ENCODE assay signal across 8 cellular contexts in the genomic region with DNA sequence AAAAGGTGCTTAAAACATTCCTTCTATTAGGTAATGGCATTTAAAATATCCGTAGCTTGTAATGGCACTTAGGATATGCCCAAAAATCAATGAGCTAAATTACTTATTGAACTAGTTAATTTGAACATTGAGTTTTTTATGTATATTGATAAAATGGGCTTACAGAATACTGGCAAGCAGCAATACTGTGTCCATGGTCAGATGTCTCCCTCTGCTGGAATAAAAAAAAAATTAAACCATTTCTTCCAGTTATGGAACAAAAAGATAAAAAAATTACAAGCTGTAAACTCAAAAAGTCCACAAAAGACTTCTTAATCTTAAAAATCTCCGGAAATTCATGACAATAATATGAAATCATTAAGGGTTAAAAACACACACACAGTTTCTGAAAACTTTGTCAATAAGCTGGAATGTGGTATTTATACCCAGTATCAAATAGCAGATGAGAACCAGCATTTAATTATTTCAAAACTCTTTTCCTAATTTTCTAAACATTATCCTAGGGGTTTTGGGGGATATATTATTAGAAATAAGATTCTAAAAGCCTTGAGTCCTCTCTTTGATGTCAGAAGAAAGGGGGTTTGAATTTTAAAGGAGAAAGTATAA. TPM values are rescaled to one million over a fixed set of nuclear protein-coding genes. Genes with fewer than 3 reads are reported as not detected.
A peak's percentile ranks its signal among the peaks of the same experiment; 100 is the strongest.
DNase-seq lines count a peak whose midpoint lies in the region; ATAC-seq and TF ChIP-seq lines count a peak whose summit lies in the region.

No MANE protein-coding gene starts in this region.

- intact Hi-C loops in IMR-90 (cut with micrococcal nuclease) (loop anchor here (2.0 to 5.0 kb wide), 3 partner anchors 210 to 398 kb away; no protein-coding TSS in a partner anchor), lower lobe of right lung (cut with DNase I) (no loop called here), ascending aorta (cut with DNase I) (no loop called here)

- POLR2A ChIA-PET in IMR-90 (lab: Charles Lee; ENCODE audit: unreplicated experiment) = no interaction called here

- no peaks in the 10 kb centered on the region for H3K9me3 ChIP-seq in IMR-90 (ENCODE audit: control insufficient read depth, insufficient read depth, low read length)
- H3K9me3 ChIP-seq in lower lobe of right lung = no peaks in the 10 kb centered on the region
- H3K9me3 ChIP-seq in ascending aorta = no peaks in the 10 kb centered on the region

- no peak for ATAC-seq in IMR-90 (ENCODE audit: low read depth)
- no peak for ATAC-seq in lower lobe of right lung
- ATAC-seq in stimulated activated effector memory CD8-positive, alpha-beta T cell treated with anti-CD3 and anti-CD28 coated beads, Interleukin-12 subunit alpha, Interleukin-12 subunit beta, amount 100 ng/mL, for 72 hours = no peak

- H3K27ac ChIP-seq in IMR-90 (ENCODE audit: insufficient read depth, low read length) (no peak overlapping the region), VCaP (no peak overlapping the region), lower lobe of right lung (no peak overlapping the region), ascending aorta (no peak overlapping the region), substantia nigra (ENCODE audit: low read depth, low read length, poor library complexity, severe bottlenecking) (no peak overlapping the region)

- H2BK120ac ChIP-seq in IMR-90 (ENCODE audit: low read depth, low read length) = no peak overlapping the region

- H2BK15ac ChIP-seq in IMR-90 (ENCODE audit: low read depth, low read length) = no peak overlapping the region

- H4K8ac ChIP-seq in IMR-90 (ENCODE audit: low read depth in 2 of 2, low read length in 2 of 2) = no peak overlapping the region

- dilution Hi-C loops in IMR-90 (cut with HindIII; ENCODE audit: low sequenced_read_pairs, unreplicated experiment) = no loop called here

- peak; percentile 70 for TF ChIP-seq RAD21 in IMR-90 (IDR thresholded peaks at IDR 0.05; ENCODE audit: low read length)

- H3K79me1 ChIP-seq in IMR-90 (ENCODE audit: low read depth in 1 of 2, low read length in 2 of 2) = no peaks in the 10 kb centered on the region

- H3K36me3 Mint-ChIP-seq in stimulated activated effector memory CD8-positive, alpha-beta T cell treated with anti-CD3 and anti-CD28 coated beads, Interleukin-12 subunit alpha, Interleukin-12 subunit beta, amount 100 ng/mL, for 72 hours = no peaks in the 10 kb centered on the region

- TF ChIP-seq CTCF in IMR-90 (conservative IDR thresholded peaks at IDR 0.05; ENCODE audit: low read depth, low read length) = peak; percentile 62
- peak; percentile 75 for TF ChIP-seq CTCF in VCaP (conservative IDR thresholded peaks at IDR 0.05)
- TF ChIP-seq CTCF in lower lobe of right lung (IDR thresholded peaks at IDR 0.05) = peak; percentile 20
- TF ChIP-seq CTCF in ascending aorta (IDR thresholded peaks at IDR 0.05) = peak in 1 of 3 experiments; percentile 31

- no peak overlapping the region for H3K56ac ChIP-seq in IMR-90 (ENCODE audit: extremely low read depth, insufficient read depth, low read length)

- H3K23ac ChIP-seq in IMR-90 (ENCODE audit: low read depth, low read length) = no peak overlapping the region

- no CpG with 5 or more reads among the region's 2 CpGs for WGBS in IMR-90 (ENCODE audit: extremely low coverage in 2 of 2, insufficient read length in 1 of 2), 2 experiments

- no peak overlapping the region for H3K4me2 ChIP-seq in IMR-90 (ENCODE audit: low read depth, low read length)

- H3K4me1 Mint-ChIP-seq in stimulated activated effector memory CD8-positive, alpha-beta T cell treated with anti-CD3 and anti-CD28 coated beads, Interleukin-12 subunit alpha, Interleukin-12 subunit beta, amount 100 ng/mL, for 72 hours = no peaks in the 10 kb centered on the region

- H4K91ac ChIP-seq in IMR-90 (ENCODE audit: insufficient read depth, low read depth, low read length) = no peak overlapping the region

- H4K5ac ChIP-seq in IMR-90 (ENCODE audit: low read depth, low read length) = no peak overlapping the region

- no peak overlapping the region for H3K4me3 Mint-ChIP-seq in stimulated activated effector memory CD8-positive, alpha-beta T cell treated with anti-CD3 and anti-CD28 coated beads, Interleukin-12 subunit alpha, Interleukin-12 subunit beta, amount 100 ng/mL, for 72 hours

- in situ Hi-C loops in IMR-90 (cut with MboI; ENCODE audit: low sequenced_read_pairs) = loop anchor here (25.0 kb wide), 1 partner anchor 1213 kb away; no protein-coding TSS in a partner anchor

- BruUV-seq in IMR-90 (replicated peaks; lab: Mats Ljungman, UMichigan) = no TSS peak

- no peaks in the 10 kb centered on the region for H3K4me1 ChIP-seq in IMR-90 (ENCODE audit: control insufficient read depth, insufficient read depth, low read length)
- no peaks in the 10 kb centered on the region for H3K4me1 ChIP-seq in lower lobe of right lung
- no peaks in the 10 kb centered on the region for H3K4me1 ChIP-seq in ascending aorta

- no peaks in the 10 kb centered on the region for H4K20me1 ChIP-seq in IMR-90 (ENCODE audit: insufficient read depth, low read length)

- H3K18ac ChIP-seq in IMR-90 (ENCODE audit: low read depth, low read length) = no peak overlapping the region

- H3K4ac ChIP-seq in IMR-90 (ENCODE audit: low read depth, low read length) = no peak overlapping the region

- H3K36me3 ChIP-seq in IMR-90 (ENCODE audit: control insufficient read depth, insufficient read depth, low read length) (no peaks in the 10 kb centered on the region), lower lobe of right lung (no peaks in the 10 kb centered on the region), ascending aorta (no peaks in the 10 kb centered on the region)

- no peaks in the 10 kb centered on the region; the same call in 1 of the 2 replicates for H3K27me3 ChIP-seq in IMR-90 (ENCODE audit: control insufficient read depth, insufficient read depth, low read length)
- peaks cover 4% of the 10 kb centered on the region for H3K27me3 ChIP-seq in lower lobe of right lung (ENCODE audit: low read depth)
- H3K27me3 ChIP-seq in ascending aorta = no peaks in the 10 kb centered on the region

- H2AK5ac ChIP-seq in IMR-90 (ENCODE audit: low read depth, low read length) = no peak overlapping the region

- H3K9ac ChIP-seq in IMR-90 (ENCODE audit: low read depth, low read length) = no peak overlapping the region

- no peak overlapping the region for H2AK9ac ChIP-seq in IMR-90 (replicated peaks; ENCODE audit: low read depth, low read length, poor library complexity)

- CTCF ChIA-PET in IMR-90 (lab: Yijun Ruan, JAX) = interaction anchor here (0.6 to 2.2 kb wide), 13 partner anchors 10 to 908 kb away, joined by 3 to 8 read pairs (median 3); no protein-coding TSS in a partner anchor

- no peak overlapping the region for H2BK5ac ChIP-seq in IMR-90 (ENCODE audit: low read depth, low read length, poor library complexity, severe bottlenecking)

- no peak overlapping the region for H2AFZ ChIP-seq in IMR-90 (replicated peaks; ENCODE audit: low read length, poor library complexity)

- H3K27ac Mint-ChIP-seq in stimulated activated effector memory CD8-positive, alpha-beta T cell treated with anti-CD3 and anti-CD28 coated beads, Interleukin-12 subunit alpha, Interleukin-12 subunit beta, amount 100 ng/mL, for 72 hours = no peak overlapping the region

- H3K14ac ChIP-seq in IMR-90 (replicated peaks; ENCODE audit: low read depth, low read length) = no peak overlapping the region

- H3K9me3 Mint-ChIP-seq in stimulated activated effector memory CD8-positive, alpha-beta T cell treated with anti-CD3 and anti-CD28 coated beads, Interleukin-12 subunit alpha, Interleukin-12 subunit beta, amount 100 ng/mL, for 72 hours = peaks cover 5% of the 10 kb centered on the region

- DNase-seq in DMS114 treated with DMSO at 0.1 percent for 48 hours (lab: John Stamatoyannopoulos, UW; ENCODE audit: unreplicated experiment) (peak; percentile 51), IMR-90 (peak; percentile 28), lower lobe of right lung (no peak), ascending aorta (ENCODE audit: low spot score in 2 of 2) (no peak), DMS79 treated with DMSO at 0.1 percent for 48 hours (lab: John Stamatoyannopoulos, UW) (no peak), substantia nigra (lab: John Stamatoyannopoulos, UW) (no peak)
- no peak for DNase-seq in stimulated activated effector memory CD8-positive, alpha-beta T cell treated with anti-CD3 and anti-CD28 coated beads, Interleukin-12 subunit alpha, Interleukin-12 subunit beta, amount 100 ng/mL, for 72 hours (ENCODE audit: low spot score in 2 of 2)

- TF ChIP-seq POLR2A in IMR-90 (IDR thresholded peaks at IDR 0.05; ENCODE audit: low read depth, low read length) = no peak

- no peaks in the 10 kb centered on the region for H3K9me1 ChIP-seq in IMR-90 (ENCODE audit: insufficient read depth, low read length)

- H3K4me3 ChIP-seq in IMR-90 (ENCODE audit: insufficient read depth, low read depth, low read length) = no peak overlapping the region
- H3K4me3 ChIP-seq in lower lobe of right lung = no peak overlapping the region
- no peak overlapping the region for H3K4me3 ChIP-seq in ascending aorta

- no peak overlapping the region for H2BK20ac ChIP-seq in IMR-90 (ENCODE audit: low read depth, low read length)

TF ChIP-seq in IMR-90, 13 proteins besides CTCF, POLR2A, EP300 and RAD21:
- TF ChIP-seq ELK1 (IDR thresholded peaks at IDR 0.05; ENCODE audit: borderline replicate concordance, low read depth, low read length) (no peak), SMC3 (IDR thresholded peaks at IDR 0.05; ENCODE audit: low read depth, low read length) (peak; percentile 44), NFE2L2 (IDR thresholded peaks at IDR 0.05; ENCODE audit: low read depth, low read length) (no peak), MAFK (IDR thresholded peaks at IDR 0.05; ENCODE audit: low read depth, low read length) (no peak), CHD1 (IDR thresholded peaks at IDR 0.05; ENCODE audit: low read depth, low read length) (no peak), RCOR1 (IDR thresholded peaks at IDR 0.05; ENCODE audit: insufficient replicate concordance, low read length) (no peak)

RNA-seq across cellular contexts. Expression of gene PSMD7, which starts 21.5 kb away (rescaled TPM):
- total RNA-seq in IMR-90 (2012; rRNA removed) = 80.8 and 124 TPM in 2 replicates
- 94.2 and 98.3 TPM in 2 replicates for polyA plus RNA-seq in IMR-90 (2012; rRNA removed)
- polyA plus RNA-seq in IMR-90 (2012; cell fraction: cytosol; rRNA removed) = 30.9 and 50.1 TPM in 2 replicates
- polyA plus RNA-seq in IMR-90 (2012; cell fraction: nucleus; rRNA removed; ENCODE audit: low replicate concordance) = 19.5 and 64.5 TPM in 2 replicates
- 59.0 TPM for total RNA-seq in lower lobe of right lung
- total RNA-seq in ascending aorta = 60.3 TPM

Comparison
In these comparisons a context has a peak if more than half of its experiments do, and no peak if none do; other contexts are left out.
1. DNase-seq: peak in DMS114 treated with DMSO at 0.1 percent for 48 hours (single experiment) and IMR-90 (single experiment); none in lower lobe of right lung (single experiment), ascending aorta (0 of 2), DMS79 treated with DMSO at 0.1 percent for 48 hours (single experiment), substantia nigra (0 of 49) and stimulated activated effector memory CD8-positive, alpha-beta T cell treated with anti-CD3 and anti-CD28 coated beads, Interleukin-12 subunit alpha, Interleukin-12 subunit beta, amount 100 ng/mL, for 72 hours (0 of 2).